1 cellular context compared by ENCODE assay signal in the genomic region with DNA sequence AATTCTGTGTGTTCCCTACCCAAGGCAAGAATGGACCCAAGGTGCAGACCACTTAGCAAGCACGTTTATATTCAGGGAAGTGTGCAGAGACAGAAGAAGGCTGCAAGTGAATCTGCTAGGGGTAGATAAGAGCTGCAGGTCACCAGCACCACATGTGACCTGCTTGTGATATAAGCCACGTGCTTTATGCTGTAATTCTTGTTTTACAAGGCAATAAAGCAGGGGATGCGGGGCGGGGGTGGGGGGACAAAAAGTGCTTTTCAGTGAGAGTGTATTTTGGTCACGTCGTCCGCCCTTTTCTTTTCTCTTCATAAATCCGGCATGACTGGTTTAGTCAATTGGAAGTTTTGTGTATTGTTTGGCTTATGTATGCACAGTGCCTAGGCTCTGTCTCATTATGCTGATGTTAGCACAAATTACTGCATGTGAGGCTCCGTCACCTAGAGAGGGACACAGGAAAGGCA.
TF ChIP-seq lines count a peak whose summit lies in the region.

No MANE protein-coding gene starts in this region.

TF ChIP-seq in HEK293, 187 proteins besides CTCF, POLR2A, EP300 and RAD21 (continued from another document):
- TF ChIP-seq, protein P1, sequence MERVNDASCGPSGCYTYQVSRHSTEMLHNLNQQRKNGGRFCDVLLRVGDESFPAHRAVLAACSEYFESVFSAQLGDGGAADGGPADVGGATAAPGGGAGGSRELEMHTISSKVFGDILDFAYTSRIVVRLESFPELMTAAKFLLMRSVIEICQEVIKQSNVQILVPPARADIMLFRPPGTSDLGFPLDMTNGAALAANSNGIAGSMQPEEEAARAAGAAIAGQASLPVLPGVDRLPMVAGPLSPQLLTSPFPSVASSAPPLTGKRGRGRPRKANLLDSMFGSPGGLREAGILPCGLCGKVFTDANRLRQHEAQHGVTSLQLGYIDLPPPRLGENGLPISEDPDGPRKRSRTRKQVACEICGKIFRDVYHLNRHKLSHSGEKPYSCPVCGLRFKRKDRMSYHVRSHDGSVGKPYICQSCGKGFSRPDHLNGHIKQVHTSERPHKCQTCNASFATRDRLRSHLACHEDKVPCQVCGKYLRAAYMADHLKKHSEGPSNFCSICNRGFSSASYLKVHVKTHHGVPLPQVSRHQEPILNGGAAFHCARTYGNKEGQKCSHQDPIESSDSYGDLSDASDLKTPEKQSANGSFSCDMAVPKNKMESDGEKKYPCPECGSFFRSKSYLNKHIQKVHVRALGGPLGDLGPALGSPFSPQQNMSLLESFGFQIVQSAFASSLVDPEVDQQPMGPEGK (tag by site-specific recombination; IDR thresholded peaks at IDR 0.05), result 0 out of 2 replicates have a peak, but pooled peaks have one; percentile 24
- no peak for TF ChIP-seq GLIS2 (tag by site-specific recombination; IDR thresholded peaks at IDR 0.05)
